ENCODE assay signal across 12 cellular contexts in genomic region chr11:118443590-118444218, GRCh38. TPM values are rescaled to one million over a fixed set of nuclear protein-coding genes. Genes with fewer than 3 reads are reported as not detected.
DNase-seq lines count a peak whose midpoint lies in the region; ATAC-seq and TF ChIP-seq lines count a peak whose summit lies in the region.
"Had no signal": no experiment of that assay in that cellular context is flagged by ENCODE, and none has a peak within 500 bp of the region (broad histone marks: within the 10 kb centered on the region; RNA-seq: fewer than 3 reads in every experiment).

No MANE protein-coding gene starts in this region.

- H3K36me3 ChIP-seq in osteoblast (ENCODE audit: insufficient read depth, low read length): no peaks in the 10 kb centered on the region
- H3K36me3 ChIP-seq: Peyer's patch had no signal

- peaks cover 95% of the 10 kb centered on the region for H3K4me1 Mint-ChIP-seq in activated naive CD4-positive, alpha-beta T cell treated with anti-CD3 and anti-CD28 coated beads for 36 hours (ENCODE audit: low read depth)
- peaks cover 96% of the 10 kb centered on the region for H3K4me1 Mint-ChIP-seq in activated naive CD8-positive, alpha-beta T cell (ENCODE audit: low read depth)

- H3K4me1 ChIP-seq in osteoblast (ENCODE audit: insufficient read depth, low read length): peaks cover 13% of the 10 kb centered on the region

- peak overlapping the region; percentile 18 for H3K27ac Mint-ChIP-seq in activated naive CD4-positive, alpha-beta T cell treated with anti-CD3 and anti-CD28 coated beads for 36 hours
- peak overlapping the region; percentile 84 for H3K27ac Mint-ChIP-seq in activated naive CD8-positive, alpha-beta T cell

- no peak overlapping the region for H3K4me3 Mint-ChIP-seq in activated naive CD4-positive, alpha-beta T cell treated with anti-CD3 and anti-CD28 coated beads for 36 hours
- H3K4me3 Mint-ChIP-seq in activated naive CD8-positive, alpha-beta T cell: peak overlapping the region; percentile 49

- peaks cover 98% of the 10 kb centered on the region for H3K79me2 ChIP-seq in osteoblast (ENCODE audit: insufficient read depth, low read length)

- DNase-seq in activated naive CD4-positive, alpha-beta T cell treated with anti-CD3 and anti-CD28 coated beads for 36 hours: peak; percentile 19
- DNase-seq in activated naive CD4-positive, alpha-beta T cell (lab: John Stamatoyannopoulos, UW): no peak
- DNase-seq in osteoblast (ENCODE audit: insufficient read length, low spot score, missing footprints): no peak
- no peak for DNase-seq in DMS114 treated with DMSO at 0.1 percent for 48 hours (lab: John Stamatoyannopoulos, UW; ENCODE audit: unreplicated experiment)
- DNase-seq in 8988T: no peak
- no peak for DNase-seq in SW 1271 (lab: John Stamatoyannopoulos, UW)
- DNase-seq: activated CD8-positive, alpha-beta memory T cell treated with anti-CD3 and anti-CD28 coated beads, Interleukin-2, amount 50 U/mL, for 4 hours; foreskin fibroblast; NCI-H446 treated with DMSO at 0.1 percent for 48 hours; Peyer's patch had no signal

- H3K9me3 Mint-ChIP-seq in activated naive CD4-positive, alpha-beta T cell treated with anti-CD3 and anti-CD28 coated beads for 36 hours: no peaks in the 10 kb centered on the region
- no peaks in the 10 kb centered on the region for H3K9me3 Mint-ChIP-seq in activated naive CD8-positive, alpha-beta T cell (ENCODE audit: low read depth)

- H3K27me3 Mint-ChIP-seq in activated naive CD4-positive, alpha-beta T cell treated with anti-CD3 and anti-CD28 coated beads for 36 hours (ENCODE audit: low read depth): no peaks in the 10 kb centered on the region
- no peaks in the 10 kb centered on the region for H3K27me3 Mint-ChIP-seq in activated naive CD8-positive, alpha-beta T cell

- no peak overlapping the region for H3K27ac ChIP-seq in osteoblast (ENCODE audit: low read depth, low read length)
- H3K27ac ChIP-seq: Peyer's patch had no signal

- H3K27me3 ChIP-seq in osteoblast (ENCODE audit: insufficient read depth, low read length): no peaks in the 10 kb centered on the region
- H3K27me3 ChIP-seq: Peyer's patch had no signal

- peaks cover 25% of the 10 kb centered on the region for H3K36me3 Mint-ChIP-seq in activated naive CD4-positive, alpha-beta T cell treated with anti-CD3 and anti-CD28 coated beads for 36 hours (ENCODE audit: low read depth)
- H3K36me3 Mint-ChIP-seq in activated naive CD8-positive, alpha-beta T cell: peaks cover 3% of the 10 kb centered on the region

- intact Hi-C loops in activated naive CD4-positive, alpha-beta T cell treated with anti-CD3 and anti-CD28 coated beads for 36 hours (cut with micrococcal nuclease): loop anchor here (1.0 to 5.0 kb wide), 3 partner anchors 9 to 456 kb away; partner anchors contain the start of gene IL10RA

- H3K4me3 ChIP-seq in osteoblast (ENCODE audit: insufficient read depth, low read length): no peak overlapping the region
- H3K4me3 ChIP-seq: Peyer's patch had no signal

- H4K20me1 ChIP-seq in osteoblast (ENCODE audit: insufficient read depth, low read length): peaks cover 87% of the 10 kb centered on the region

- no peaks in the 10 kb centered on the region for H3K9me3 ChIP-seq in osteoblast (ENCODE audit: low read depth, low read length)
- H3K9me3 ChIP-seq: Peyer's patch had no signal

- CTCF ChIA-PET in activated naive CD4-positive, alpha-beta T cell treated with anti-CD3 and anti-CD28 coated beads for 36 hours (lab: Charles Lee): interaction anchor here (1.2 kb wide), 1 partner anchor 45 kb away, joined by 4 read pairs; no protein-coding TSS in a partner anchor

- TF ChIP-seq CTCF in osteoblast (IDR thresholded peaks at IDR 0.05; ENCODE audit: extremely low read depth, low read depth, low read length): no peak

- no peak overlapping the region for H3K4me2 ChIP-seq in osteoblast (ENCODE audit: insufficient read depth, low read length)

- ATAC-seq in HG02798 (IDR thresholded peaks at IDR 0.05; ENCODE audit: poor library complexity, unreplicated experiment): peak; percentile 44

- H2AFZ ChIP-seq in osteoblast (ENCODE audit: low read length): no peak overlapping the region

RNA-seq across cellular contexts. Expression of gene KMT2A, which starts 7.4 kb away (rescaled TPM):
- total RNA-seq in activated naive CD4-positive, alpha-beta T cell treated with anti-CD3 and anti-CD28 coated beads for 36 hours: 10 to 100 TPM; 68.4 to 68.5 TPM
- total RNA-seq in osteoblast: 38.4 and 49.5 TPM in 2 replicates

RNA-seq across cellular contexts. Expression of gene ATP5MG, which starts 42.3 kb away (rescaled TPM):
- 100 to 1,000 TPM; 279 to 284 TPM for total RNA-seq in activated naive CD4-positive, alpha-beta T cell treated with anti-CD3 and anti-CD28 coated beads for 36 hours
- 25.3 and 31.1 TPM in 2 replicates for total RNA-seq in osteoblast
